ENCODE assay signal across 12 cellular contexts in genomic region chr6:44321210-44321609, GRCh38. TPM values are rescaled to one million over a fixed set of nuclear protein-coding genes. Genes with fewer than 3 reads are reported as not detected.
"Had no signal": no experiment of that assay in that cellular context is flagged by ENCODE, and none has a peak within 500 bp of the region (broad histone marks: within the 10 kb centered on the region; RNA-seq: fewer than 3 reads in every experiment).

No MANE protein-coding gene starts in this region.

- H3K4me3 ChIP-seq: GM23248, GM23338, HAP-1 had no signal

- ATAC-seq: GM23338, HCT116 had no signal

- DNase-seq: GM23248, GOT3, H7, H9, HCEC 1CT, HFFc6 had no signal

- H3K9me3 Mint-ChIP-seq: GM23338, H9, HFFc6 had no signal

- H3K4me3 Mint-ChIP-seq: GM23338, H9, HFFc6 had no signal

- H3K27ac ChIP-seq: GM23248 had no signal

- H3K9ac ChIP-seq: GM23248 had no signal

- H3K4me1 ChIP-seq: HAP-1 had no signal

- H3K27ac Mint-ChIP-seq: GM23338, H9, HFFc6 had no signal

- FAIRE-seq: H1, H54 had no signal

- H3K4me2 ChIP-seq: GM23338 had no signal

- H3K9me3 ChIP-seq: HAP-1 had no signal

- H3K36me3 ChIP-seq: HAP-1 had no signal

- H2AFZ ChIP-seq: GM23248, GM23338 had no signal

RNA-seq across cellular contexts. Expression of gene SPATS1, which starts 21.2 kb away (rescaled TPM):
- total RNA-seq: GM23248, GM23338, H1, H4, H7, H9, HFFc6 had no signal
- polyA plus RNA-seq: GM23248, GM23338, H1 had no signal

RNA-seq across cellular contexts. Expression of gene TMEM151B, which starts 51.0 kb away (rescaled TPM):
- total RNA-seq: GM23248, HFFc6 had no signal
- polyA plus RNA-seq: GM23248 had no signal
